In the genomic region with DNA sequence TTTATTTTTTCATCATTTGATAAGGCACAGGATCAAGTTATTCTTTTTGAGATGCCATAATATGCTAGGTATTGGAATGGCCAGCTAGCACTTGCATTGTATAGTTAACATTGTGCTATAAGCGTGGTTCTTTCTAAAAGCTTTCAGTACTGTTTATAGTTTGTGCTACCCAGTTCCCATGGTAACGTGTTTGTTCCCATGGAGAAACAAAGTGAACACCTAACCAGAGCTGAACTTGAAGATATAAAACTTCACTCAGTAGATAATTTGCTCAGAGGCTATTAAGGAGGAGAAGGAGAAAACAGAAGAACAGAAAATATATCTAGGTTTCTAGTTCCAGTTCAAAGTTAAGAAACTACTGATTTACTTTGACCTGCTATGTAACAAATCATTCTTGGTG, we compare ENCODE assay signal across 8 cellular contexts. TPM values are rescaled to one million over a fixed set of nuclear protein-coding genes. Genes with fewer than 3 reads are reported as not detected.
DNase-seq lines count a peak whose midpoint lies in the region; ATAC-seq and TF ChIP-seq lines count a peak whose summit lies in the region.

No MANE protein-coding gene starts in this region.

- H3K4me1 ChIP-seq in mesenchymal stem cell (ENCODE audit: control insufficient read depth, insufficient read depth, low read depth, low read length) = peaks cover 4% of the 10 kb centered on the region

- H4K8ac ChIP-seq in mesenchymal stem cell (ENCODE audit: low read length) = no peak overlapping the region

- H3K4me2 ChIP-seq in mesenchymal stem cell (ENCODE audit: low read length, poor library complexity, severe bottlenecking) = no peak overlapping the region

- WGBS in mesenchymal stem cell = no CpG with 5 or more reads among the region's 2 CpGs

- no peak overlapping the region for H2BK5ac ChIP-seq in mesenchymal stem cell (ENCODE audit: low read depth, low read length, poor library complexity, severe bottlenecking)

- no peak overlapping the region for H3K27ac ChIP-seq in mesenchymal stem cell (ENCODE audit: low read length, poor library complexity, severe bottlenecking)

- no peak overlapping the region for H3K4me3 ChIP-seq in mesenchymal stem cell (ENCODE audit: insufficient read depth in 1 of 2, low read depth in 1 of 2, low read length in 2 of 2)

- H3K9me3 ChIP-seq in mesenchymal stem cell (ENCODE audit: control insufficient read depth, low read length) = no peaks in the 10 kb centered on the region

- no peaks in the 10 kb centered on the region for H3K79me1 ChIP-seq in mesenchymal stem cell (replicated peaks; ENCODE audit: low read length, poor library complexity, severe bottlenecking)

- ATAC-seq in GM18870 (IDR thresholded peaks at IDR 0.05; ENCODE audit: unreplicated experiment) = peak; percentile 62
- peak; percentile 88 for ATAC-seq in HG02938 (IDR thresholded peaks at IDR 0.05; ENCODE audit: unreplicated experiment)

- no peak overlapping the region for H2BK120ac ChIP-seq in mesenchymal stem cell (ENCODE audit: low read depth, low read length)

- H3K18ac ChIP-seq in mesenchymal stem cell (ENCODE audit: low read depth in 1 of 2, low read length in 2 of 2) = no peak overlapping the region

- no peak overlapping the region for H2BK12ac ChIP-seq in mesenchymal stem cell (ENCODE audit: low read length in 2 of 2)

- no peaks in the 10 kb centered on the region for H3K36me3 Mint-ChIP-seq in HFFc6 (ENCODE audit: low read depth)

- no peak overlapping the region for H3K4me3 Mint-ChIP-seq in HFFc6

- H3K4ac ChIP-seq in mesenchymal stem cell (ENCODE audit: low read depth in 1 of 2, low read length in 2 of 2) = no peak overlapping the region

- no peak overlapping the region for H2AFZ ChIP-seq in mesenchymal stem cell (ENCODE audit: low read depth, low read length)

- H2BK15ac ChIP-seq in mesenchymal stem cell (ENCODE audit: low read depth, poor library complexity, severe bottlenecking) = no peak overlapping the region

- H3K23ac ChIP-seq in mesenchymal stem cell (ENCODE audit: low read length in 2 of 2) = no peak overlapping the region

- no peak for TF ChIP-seq CTCF in HFFc6 (IDR thresholded peaks at IDR 0.05)

- H3K27ac Mint-ChIP-seq in HFFc6 = no peak overlapping the region

- no peak overlapping the region for H2AK5ac ChIP-seq in mesenchymal stem cell (ENCODE audit: low read length, severe bottlenecking)

- no peak overlapping the region for H3K14ac ChIP-seq in mesenchymal stem cell (ENCODE audit: low read length in 2 of 2)

- H3K9ac ChIP-seq in mesenchymal stem cell (ENCODE audit: low read length) = no peak overlapping the region

- no peaks in the 10 kb centered on the region for H3K9me3 Mint-ChIP-seq in HFFc6

- no peaks in the 10 kb centered on the region for H3K27me3 Mint-ChIP-seq in HFFc6 (ENCODE audit: insufficient read depth)

- no peaks in the 10 kb centered on the region for H3K36me3 ChIP-seq in mesenchymal stem cell (ENCODE audit: control insufficient read depth in 1 of 2, insufficient read depth in 2 of 2, low read depth in 1 of 2, low read length in 2 of 2)

- H4K91ac ChIP-seq in mesenchymal stem cell (ENCODE audit: low read length) = no peak overlapping the region

- H3K4me1 Mint-ChIP-seq in HFFc6 (ENCODE audit: low read depth) = no peaks in the 10 kb centered on the region

- H3K27me3 ChIP-seq in mesenchymal stem cell (ENCODE audit: control insufficient read depth in 1 of 2, insufficient read depth in 1 of 2, low read length in 2 of 2) = no peaks in the 10 kb centered on the region

- DNase-seq in NCI-H774 (lab: John Stamatoyannopoulos, UW) = peak; percentile 39
- DNase-seq in mesenchymal stem cell = peak; percentile 92
- DNase-seq in DMS 273 treated with DMSO at 0.1 percent for 48 hours (lab: John Stamatoyannopoulos, UW) = no peak
- DNase-seq in stimulated activated CD4-positive, alpha-beta T cell treated with anti-CD3 and anti-CD28 coated beads, Interleukin-1b, Interleukin-23, amount 100 ng/mL, for 48 hours = no peak
- no peak for DNase-seq in HFFc6
- DNase-seq in HuH-7 (ENCODE audit: low spot score) = no peak

RNA-seq across cellular contexts. Expression of a gene that starts 23.6 kb away (rescaled TPM):
- 0.25 TPM for polyA plus RNA-seq in mesenchymal stem cell (2013, experiment 1 of 2)
- polyA plus RNA-seq in mesenchymal stem cell (2013, experiment 2 of 2) = 0.30 TPM
- total RNA-seq in HFFc6 (2021; fragmentation: NEBNext Ultra II Directional; extraction: Animal tissue kit (Norgen Biotek cat#: 25700)) = not detected

Comparison
In these comparisons a context has a peak if more than half of its experiments do, and no peak if none do; other contexts are left out.
1. DNase-seq: peak in NCI-H774 (single experiment) and mesenchymal stem cell (single experiment); none in DMS 273 treated with DMSO at 0.1 percent for 48 hours (single experiment), stimulated activated CD4-positive, alpha-beta T cell treated with anti-CD3 and anti-CD28 coated beads, Interleukin-1b, Interleukin-23, amount 100 ng/mL, for 48 hours (single experiment), HFFc6 (single experiment) and HuH-7 (single experiment).